Comparison of ENCODE assay signal across 16 cellular contexts in the genomic region with DNA sequence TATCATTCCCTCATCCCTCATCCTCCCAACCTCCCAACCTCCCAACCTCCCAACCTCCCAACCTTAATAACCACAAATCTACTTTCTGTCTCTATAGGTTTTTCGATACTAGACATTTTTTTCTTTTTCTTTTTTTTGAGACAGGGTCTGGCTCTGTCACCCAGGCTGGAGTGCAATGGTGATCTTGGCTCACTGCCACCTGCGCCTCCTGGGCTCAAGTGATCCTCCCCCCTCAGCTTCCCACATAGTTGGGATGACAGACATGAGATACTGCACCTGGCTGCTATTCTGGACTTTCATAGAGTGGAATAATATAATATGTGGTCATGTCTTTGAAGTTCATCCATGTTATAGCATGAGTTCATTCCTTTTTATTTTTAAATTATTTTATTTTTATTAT. TPM values are rescaled to one million over a fixed set of nuclear protein-coding genes. Genes with fewer than 3 reads are reported as not detected.
DNase-seq lines count a peak whose midpoint lies in the region; ATAC-seq and TF ChIP-seq lines count a peak whose summit lies in the region.
"Had no signal": no experiment of that assay in that cellular context is flagged by ENCODE, and none has a peak within 500 bp of the region (broad histone marks: within the 10 kb centered on the region; RNA-seq: fewer than 3 reads in every experiment).

No MANE protein-coding gene starts in this region.

- H3K36me3 ChIP-seq in BE2C: no peaks in the 10 kb centered on the region
- H3K36me3 ChIP-seq in spleen: no peaks in the 10 kb centered on the region

- TF ChIP-seq CTCF in BE2C (IDR thresholded peaks at IDR 0.05; ENCODE audit: low read depth, low read length) (no peak), spleen (IDR thresholded peaks at IDR 0.05 in 8 of 11, conservative IDR thresholded peaks at IDR 0.05 in 3 of 11) (no peak)

- no peak overlapping the region for H3K27ac ChIP-seq in spleen
- H3K27ac ChIP-seq: A549, SK-N-MC had no signal

- 75 to 89% (median 83%) methylated on average over 2 of the region's 2 CpGs for WGBS in spleen, 5 donors

- no peak overlapping the region for H3K27ac Mint-ChIP-seq in activated T-cell treated with anti-CD3 and anti-CD28 coated beads, Interleukin-2, amount 50 U/mL, for 72 hours
- H3K27ac Mint-ChIP-seq: HFFc6 had no signal

- DNase-seq in NCI-H2029 treated with DMSO at 0.1 percent for 48 hours (lab: John Stamatoyannopoulos, UW) (peak; percentile 6), NCI-H2029 (lab: John Stamatoyannopoulos, UW) (no peak), BE2C (peak; percentile 23), NCI-H1105 (lab: John Stamatoyannopoulos, UW) (peak; percentile 39), SHP77 (lab: John Stamatoyannopoulos, UW) (peak; percentile 27 to 30), spleen (no peak)
- DNase-seq in activated T-cell treated with anti-CD3 and anti-CD28 coated beads, Interleukin-2, amount 50 U/mL, for 72 hours: no peak
- DNase-seq: C1 segment of cervical spinal cord, COR-L47, HFFc6, NCI-H526 treated with DMSO at 0.1 percent for 48 hours, T-helper 1 cell had no signal

- TF ChIP-seq POLR2A in spleen (IDR thresholded peaks at IDR 0.05) (no peak), GM18505 (IDR thresholded peaks at IDR 0.05; ENCODE audit: borderline replicate concordance, extremely low read depth, insufficient read depth, insufficient read length) (no peak)

- no peaks in the 10 kb centered on the region for H3K27me3 ChIP-seq in BE2C
- no peaks in the 10 kb centered on the region for H3K27me3 ChIP-seq in spleen (replicated peaks in 1 of 7)

- no peak overlapping the region for H3K4me3 Mint-ChIP-seq in activated T-cell treated with anti-CD3 and anti-CD28 coated beads, Interleukin-2, amount 50 U/mL, for 72 hours
- H3K4me3 Mint-ChIP-seq: HFFc6 had no signal

- H3K27me3 Mint-ChIP-seq in activated T-cell treated with anti-CD3 and anti-CD28 coated beads, Interleukin-2, amount 50 U/mL, for 72 hours (ENCODE audit: low read depth): no peaks in the 10 kb centered on the region

- no peaks in the 10 kb centered on the region for H3K36me3 Mint-ChIP-seq in activated T-cell treated with anti-CD3 and anti-CD28 coated beads, Interleukin-2, amount 50 U/mL, for 72 hours (ENCODE audit: insufficient read depth in 2 of 2)

- H3K4me3 ChIP-seq in BE2C (ENCODE audit: low read depth, low read length) (no peak overlapping the region), spleen (no peak overlapping the region)
- H3K4me3 ChIP-seq: A549, SK-N-MC had no signal

- H3K9me3 ChIP-seq in BE2C (no peaks in the 10 kb centered on the region), spleen (no peaks in the 10 kb centered on the region)
- H3K9me3 ChIP-seq: A549 had no signal

- H3K9me3 Mint-ChIP-seq in activated T-cell treated with anti-CD3 and anti-CD28 coated beads, Interleukin-2, amount 50 U/mL, for 72 hours: no peaks in the 10 kb centered on the region
- H3K9me3 Mint-ChIP-seq: HFFc6 had no signal

- no peaks in the 10 kb centered on the region for H3K4me1 Mint-ChIP-seq in activated T-cell treated with anti-CD3 and anti-CD28 coated beads, Interleukin-2, amount 50 U/mL, for 72 hours (ENCODE audit: low read depth)

- no peaks in the 10 kb centered on the region for H3K4me1 ChIP-seq in BE2C
- H3K4me1 ChIP-seq in spleen: no peaks in the 10 kb centered on the region

- ATAC-seq in activated T-cell treated with anti-CD3 and anti-CD28 coated beads, Interleukin-2, amount 50 U/mL, for 72 hours (replicated peaks in 1 of 2): no peak
- ATAC-seq in GM18505 (IDR thresholded peaks at IDR 0.05; ENCODE audit: unreplicated experiment): no peak
- ATAC-seq: A549, Panc1 had no signal

- intact Hi-C loops in spleen (cut with DNase I; ENCODE audit: low total_unique reads): no loop called here

RNA-seq across cellular contexts. Expression of gene ZFX, which starts 39.5 kb away (rescaled TPM):
- polyA plus RNA-seq in BE2C (2012; ENCODE audit: insufficient read depth, insufficient read length, low read depth): 7.8 TPM
- total RNA-seq in activated T-cell treated with anti-CD3 and anti-CD28 coated beads, Interleukin-2, amount 50 U/mL, for 72 hours: 10 to 100 TPM; 47.2 to 78.6 TPM
- total RNA-seq in spleen: 100 to 1,000 TPM in 1 of 7 donors, 10 to 100 TPM in 6; 58.1 to 105 (median 77.7) TPM
- polyA plus RNA-seq in spleen: 1 to 10 TPM; 5.0 to 8.5 (median 6.8) TPM

RNA-seq across cellular contexts. Expression of gene EIF2S3, which starts 55.3 kb away (rescaled TPM):
- polyA plus RNA-seq in BE2C (2012; ENCODE audit: insufficient read depth, insufficient read length, low read depth): 121 TPM
- 100 to 1,000 TPM; 320 to 443 TPM for total RNA-seq in activated T-cell treated with anti-CD3 and anti-CD28 coated beads, Interleukin-2, amount 50 U/mL, for 72 hours
- total RNA-seq in spleen: 100 to 1,000 TPM; 124 to 207 (median 162) TPM
- polyA plus RNA-seq in spleen: 10 to 100 TPM; 67.6 to 87.2 (median 73.4) TPM

Comparison
In these comparisons a context has a peak if more than half of its experiments do, and no peak if none do; other contexts are left out.
1. DNase-seq: peak in NCI-H2029 treated with DMSO at 0.1 percent for 48 hours (single experiment), BE2C (single experiment), NCI-H1105 (single experiment) and SHP77 (2 of 2); none in NCI-H2029 (single experiment), activated T-cell treated with anti-CD3 and anti-CD28 coated beads, Interleukin-2, amount 50 U/mL, for 72 hours (0 of 2) and spleen (single experiment).